ENCODE assay signal across 9 cellular contexts in genomic region chr19:10552596-10553053, GRCh38. TPM values are rescaled to one million over a fixed set of nuclear protein-coding genes. Genes with fewer than 3 reads are reported as not detected.
A peak's percentile ranks its signal among the peaks of the same experiment; 100 is the strongest.
DNase-seq lines count a peak whose midpoint lies in the region; ATAC-seq and TF ChIP-seq lines count a peak whose summit lies in the region.
"Had no signal": no experiment of that assay in that cellular context is flagged by ENCODE, and none has a peak within 500 bp of the region (broad histone marks: within the 10 kb centered on the region; RNA-seq: fewer than 3 reads in every experiment).

No MANE protein-coding gene starts in this region.

- 70% methylated on average over 11 of the region's 11 CpGs for WGBS in tibial nerve, 2 donors

- no peak for TF ChIP-seq POLR2A in tibial nerve (IDR thresholded peaks at IDR 0.05)

- no peak overlapping the region for H3K4me3 ChIP-seq in tibial nerve

- intact Hi-C loops in activated CD4-positive, alpha-beta T cell treated with anti-CD3 and anti-CD28 coated beads, Interleukin-2, amount 10 ng/mL, durations not matched to agents 24 days and 14 days (cut with micrococcal nuclease) = loop anchor here (2.0 to 5.0 kb wide), 2 partner anchors 14 to 40 kb away; partner anchors contain the start of gene KRI1

- peaks cover 55% of the 10 kb centered on the region for H3K36me3 Mint-ChIP-seq in activated CD4-positive, alpha-beta T cell treated with anti-CD3 and anti-CD28 coated beads, Interleukin-2, amount 10 ng/mL, durations not matched to agents 24 days and 14 days (ENCODE audit: low read depth)
- peaks cover 70% of the 10 kb centered on the region for H3K36me3 Mint-ChIP-seq in central memory CD8-positive, alpha-beta T cell (ENCODE audit: insufficient read depth)

- peaks cover 43% of the 10 kb centered on the region for H3K4me1 Mint-ChIP-seq in activated CD4-positive, alpha-beta T cell treated with anti-CD3 and anti-CD28 coated beads, Interleukin-2, amount 10 ng/mL, durations not matched to agents 24 days and 14 days
- peaks cover 22% of the 10 kb centered on the region for H3K4me1 Mint-ChIP-seq in central memory CD8-positive, alpha-beta T cell

- H3K36me3 ChIP-seq in tibial nerve = peaks cover 0 to 98% (median 40%) of the 10 kb centered on the region in 3 donors

- peak overlapping the region; percentile 95 for H3K27ac Mint-ChIP-seq in activated CD4-positive, alpha-beta T cell treated with anti-CD3 and anti-CD28 coated beads, Interleukin-2, amount 10 ng/mL, durations not matched to agents 24 days and 14 days
- peak overlapping the region; percentile 88 for H3K27ac Mint-ChIP-seq in central memory CD8-positive, alpha-beta T cell (ENCODE audit: low read depth)

- H3K9me3 Mint-ChIP-seq in activated CD4-positive, alpha-beta T cell treated with anti-CD3 and anti-CD28 coated beads, Interleukin-2, amount 10 ng/mL, durations not matched to agents 24 days and 14 days = no peaks in the 10 kb centered on the region
- no peaks in the 10 kb centered on the region for H3K9me3 Mint-ChIP-seq in central memory CD8-positive, alpha-beta T cell

- peak overlapping the region; percentile 19 for H3K4me3 Mint-ChIP-seq in activated CD4-positive, alpha-beta T cell treated with anti-CD3 and anti-CD28 coated beads, Interleukin-2, amount 10 ng/mL, durations not matched to agents 24 days and 14 days
- H3K4me3 Mint-ChIP-seq in central memory CD8-positive, alpha-beta T cell = peak overlapping the region; percentile 69

- no peaks in the 10 kb centered on the region for H3K27me3 Mint-ChIP-seq in activated CD4-positive, alpha-beta T cell treated with anti-CD3 and anti-CD28 coated beads, Interleukin-2, amount 10 ng/mL, durations not matched to agents 24 days and 14 days
- no peaks in the 10 kb centered on the region for H3K27me3 Mint-ChIP-seq in central memory CD8-positive, alpha-beta T cell

- ATAC-seq in central memory CD8-positive, alpha-beta T cell (replicated peaks; ENCODE audit: extremely low read depth, poor library complexity, severe bottlenecking) = no peak
- ATAC-seq in GM21360 (IDR thresholded peaks at IDR 0.05; ENCODE audit: unreplicated experiment) (no peak), GM18519 (IDR thresholded peaks at IDR 0.05; ENCODE audit: low FRiP score, unreplicated experiment) (no peak)

- TF ChIP-seq CTCF in tibial nerve (IDR thresholded peaks at IDR 0.05) = no peak

- no peaks in the 10 kb centered on the region for H3K27me3 ChIP-seq in tibial nerve

- TF ChIP-seq EP300 in tibial nerve (IDR thresholded peaks at IDR 0.05) = no peak

- H3K9me3 ChIP-seq in tibial nerve = peaks cover 0 to 6% (median 0%) of the 10 kb centered on the region in 4 donors

- peaks cover 0 to 5% (median 0%) of the 10 kb centered on the region in 4 donors for H3K4me1 ChIP-seq in tibial nerve

- peak; percentile 72 for DNase-seq in activated CD4-positive, alpha-beta T cell treated with anti-CD3 and anti-CD28 coated beads, Interleukin-2, amount 10 ng/mL, durations not matched to agents 24 days and 14 days
- DNase-seq in activated CD4-positive, alpha-beta T cell treated with anti-CD3 and anti-CD28 coated beads, Interleukin-2, amount 50 U/mL, for 1 hour = no peak
- peak; percentile 11 for DNase-seq in NCI-H345 treated with DMSO at 0.1 percent for 48 hours (lab: John Stamatoyannopoulos, UW; ENCODE audit: unreplicated experiment)
- no peak for DNase-seq in central memory CD8-positive, alpha-beta T cell (ENCODE audit: low spot score in 2 of 2)
- peak; percentile 69 for DNase-seq in stimulated activated CD8-positive, alpha-beta memory T cell treated with anti-CD3 and anti-CD28 coated beads, Interleukin-4, amount 100 ng/mL, for 48 hours
- DNase-seq in tibial nerve (ENCODE audit: low spot score in 2 of 2) = no peak
- DNase-seq: DMS79 treated with DMSO at 0.1 percent for 48 hours had no signal

- no peak overlapping the region for H3K27ac ChIP-seq in tibial nerve

RNA-seq across cellular contexts. Expression of gene ATG4D, which starts 8.9 kb away (rescaled TPM):
- total RNA-seq in activated CD4-positive, alpha-beta T cell treated with anti-CD3 and anti-CD28 coated beads, Interleukin-2, amount 10 ng/mL, durations not matched to agents 24 days and 14 days = 36.7 and 40.8 TPM in 2 replicates
- total RNA-seq in tibial nerve = 10 to 100 TPM; 11.5 to 27.8 (median 17.8) TPM

RNA-seq across cellular contexts. Expression of gene KRI1, which starts 13.2 kb away (rescaled TPM):
- 84.0 and 90.6 TPM in 2 replicates for total RNA-seq in activated CD4-positive, alpha-beta T cell treated with anti-CD3 and anti-CD28 coated beads, Interleukin-2, amount 10 ng/mL, durations not matched to agents 24 days and 14 days
- 10 to 100 TPM; 22.9 to 27.9 (median 23.3) TPM for total RNA-seq in tibial nerve

RNA-seq across cellular contexts. Expression of gene CDKN2D, which starts 16.2 kb away (rescaled TPM):
- 41.0 and 44.2 TPM in 2 replicates for total RNA-seq in activated CD4-positive, alpha-beta T cell treated with anti-CD3 and anti-CD28 coated beads, Interleukin-2, amount 10 ng/mL, durations not matched to agents 24 days and 14 days
- total RNA-seq in tibial nerve = 10 to 100 TPM; 14.4 to 20.2 (median 15.9) TPM

RNA-seq across cellular contexts. Expression of gene AP1M2, which starts 34.5 kb away (rescaled TPM):
- total RNA-seq in activated CD4-positive, alpha-beta T cell treated with anti-CD3 and anti-CD28 coated beads, Interleukin-2, amount 10 ng/mL, durations not matched to agents 24 days and 14 days = not detected in 2 replicates
- total RNA-seq in tibial nerve = not detected

RNA-seq across cellular contexts. Expression of gene S1PR5, which starts 35.4 kb away (rescaled TPM):
- total RNA-seq in activated CD4-positive, alpha-beta T cell treated with anti-CD3 and anti-CD28 coated beads, Interleukin-2, amount 10 ng/mL, durations not matched to agents 24 days and 14 days = not detected in 2 replicates
- under 1 TPM in 1 of 4 donors, not detected in 3; 0.84 TPM for total RNA-seq in tibial nerve

Comparison
In these comparisons a context has a peak if more than half of its experiments do, and no peak if none do; other contexts are left out.
1. DNase-seq: peak in activated CD4-positive, alpha-beta T cell treated with anti-CD3 and anti-CD28 coated beads, Interleukin-2, amount 10 ng/mL, durations not matched to agents 24 days and 14 days (single experiment), NCI-H345 treated with DMSO at 0.1 percent for 48 hours (single experiment) and stimulated activated CD8-positive, alpha-beta memory T cell treated with anti-CD3 and anti-CD28 coated beads, Interleukin-4, amount 100 ng/mL, for 48 hours (single experiment); none in activated CD4-positive, alpha-beta T cell treated with anti-CD3 and anti-CD28 coated beads, Interleukin-2, amount 50 U/mL, for 1 hour (single experiment), central memory CD8-positive, alpha-beta T cell (0 of 2) and tibial nerve (0 of 2).